Comparison of ENCODE assay signal across 1 cellular context in the genomic region with DNA sequence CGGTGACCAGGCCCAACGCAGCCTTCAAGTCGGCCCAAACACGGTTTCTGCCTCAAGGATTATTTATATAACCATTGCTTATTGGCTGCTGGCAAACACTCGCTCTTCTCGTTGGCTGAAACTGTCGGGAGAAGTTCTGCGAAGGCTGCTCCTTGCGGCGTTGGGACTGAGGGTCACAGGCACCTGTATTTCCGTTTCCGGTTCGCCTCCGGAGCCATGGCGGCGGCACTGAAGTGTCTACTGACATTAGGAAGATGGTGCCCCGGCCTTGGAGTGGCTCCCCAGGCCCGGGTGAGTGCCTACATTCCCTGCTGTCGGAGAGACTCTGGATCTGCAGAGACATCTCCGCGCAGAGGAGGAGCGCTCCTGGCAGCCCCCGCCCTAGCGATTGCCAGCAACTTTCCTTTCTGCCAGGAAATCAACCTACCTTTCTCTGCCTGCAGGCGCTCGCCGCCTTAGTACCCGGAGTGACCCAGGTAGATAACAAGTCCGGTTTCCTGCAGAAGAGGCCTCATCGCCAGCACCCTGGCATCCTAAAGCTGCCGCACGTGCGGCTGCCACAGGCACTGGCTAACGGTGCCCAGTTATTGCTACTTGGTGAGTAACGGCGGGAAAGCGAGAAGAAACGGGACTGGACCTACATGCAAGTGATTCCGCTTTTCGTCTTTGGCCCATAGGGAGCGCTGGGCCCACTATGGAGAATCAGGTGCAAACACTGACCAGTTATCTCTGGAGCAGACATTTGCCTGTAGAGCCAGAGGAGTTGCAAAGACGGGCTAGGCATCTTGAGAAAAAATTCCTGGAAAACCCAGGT.
A peak's percentile ranks its signal among the peaks of the same experiment; 100 is the strongest.
TF ChIP-seq lines count a peak whose summit lies in the region.

A gene with protein sequence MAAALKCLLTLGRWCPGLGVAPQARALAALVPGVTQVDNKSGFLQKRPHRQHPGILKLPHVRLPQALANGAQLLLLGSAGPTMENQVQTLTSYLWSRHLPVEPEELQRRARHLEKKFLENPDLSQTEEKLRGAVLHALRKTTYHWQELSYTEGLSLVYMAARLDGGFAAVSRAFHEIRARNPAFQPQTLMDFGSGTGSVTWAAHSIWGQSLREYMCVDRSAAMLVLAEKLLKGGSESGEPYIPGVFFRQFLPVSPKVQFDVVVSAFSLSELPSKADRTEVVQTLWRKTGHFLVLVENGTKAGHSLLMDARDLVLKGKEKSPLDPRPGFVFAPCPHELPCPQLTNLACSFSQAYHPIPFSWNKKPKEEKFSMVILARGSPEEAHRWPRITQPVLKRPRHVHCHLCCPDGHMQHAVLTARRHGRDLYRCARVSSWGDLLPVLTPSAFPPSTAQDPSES (plus strand): TSS at position 194 of the 814 bp plus-strand sequence. CDS start 23 bp downstream, at position 217.

TF ChIP-seq in HepG2, 621 proteins besides CTCF, POLR2A, EP300 and RAD21 (continued from another document and continues in another):
- TF ChIP-seq, protein P1, sequence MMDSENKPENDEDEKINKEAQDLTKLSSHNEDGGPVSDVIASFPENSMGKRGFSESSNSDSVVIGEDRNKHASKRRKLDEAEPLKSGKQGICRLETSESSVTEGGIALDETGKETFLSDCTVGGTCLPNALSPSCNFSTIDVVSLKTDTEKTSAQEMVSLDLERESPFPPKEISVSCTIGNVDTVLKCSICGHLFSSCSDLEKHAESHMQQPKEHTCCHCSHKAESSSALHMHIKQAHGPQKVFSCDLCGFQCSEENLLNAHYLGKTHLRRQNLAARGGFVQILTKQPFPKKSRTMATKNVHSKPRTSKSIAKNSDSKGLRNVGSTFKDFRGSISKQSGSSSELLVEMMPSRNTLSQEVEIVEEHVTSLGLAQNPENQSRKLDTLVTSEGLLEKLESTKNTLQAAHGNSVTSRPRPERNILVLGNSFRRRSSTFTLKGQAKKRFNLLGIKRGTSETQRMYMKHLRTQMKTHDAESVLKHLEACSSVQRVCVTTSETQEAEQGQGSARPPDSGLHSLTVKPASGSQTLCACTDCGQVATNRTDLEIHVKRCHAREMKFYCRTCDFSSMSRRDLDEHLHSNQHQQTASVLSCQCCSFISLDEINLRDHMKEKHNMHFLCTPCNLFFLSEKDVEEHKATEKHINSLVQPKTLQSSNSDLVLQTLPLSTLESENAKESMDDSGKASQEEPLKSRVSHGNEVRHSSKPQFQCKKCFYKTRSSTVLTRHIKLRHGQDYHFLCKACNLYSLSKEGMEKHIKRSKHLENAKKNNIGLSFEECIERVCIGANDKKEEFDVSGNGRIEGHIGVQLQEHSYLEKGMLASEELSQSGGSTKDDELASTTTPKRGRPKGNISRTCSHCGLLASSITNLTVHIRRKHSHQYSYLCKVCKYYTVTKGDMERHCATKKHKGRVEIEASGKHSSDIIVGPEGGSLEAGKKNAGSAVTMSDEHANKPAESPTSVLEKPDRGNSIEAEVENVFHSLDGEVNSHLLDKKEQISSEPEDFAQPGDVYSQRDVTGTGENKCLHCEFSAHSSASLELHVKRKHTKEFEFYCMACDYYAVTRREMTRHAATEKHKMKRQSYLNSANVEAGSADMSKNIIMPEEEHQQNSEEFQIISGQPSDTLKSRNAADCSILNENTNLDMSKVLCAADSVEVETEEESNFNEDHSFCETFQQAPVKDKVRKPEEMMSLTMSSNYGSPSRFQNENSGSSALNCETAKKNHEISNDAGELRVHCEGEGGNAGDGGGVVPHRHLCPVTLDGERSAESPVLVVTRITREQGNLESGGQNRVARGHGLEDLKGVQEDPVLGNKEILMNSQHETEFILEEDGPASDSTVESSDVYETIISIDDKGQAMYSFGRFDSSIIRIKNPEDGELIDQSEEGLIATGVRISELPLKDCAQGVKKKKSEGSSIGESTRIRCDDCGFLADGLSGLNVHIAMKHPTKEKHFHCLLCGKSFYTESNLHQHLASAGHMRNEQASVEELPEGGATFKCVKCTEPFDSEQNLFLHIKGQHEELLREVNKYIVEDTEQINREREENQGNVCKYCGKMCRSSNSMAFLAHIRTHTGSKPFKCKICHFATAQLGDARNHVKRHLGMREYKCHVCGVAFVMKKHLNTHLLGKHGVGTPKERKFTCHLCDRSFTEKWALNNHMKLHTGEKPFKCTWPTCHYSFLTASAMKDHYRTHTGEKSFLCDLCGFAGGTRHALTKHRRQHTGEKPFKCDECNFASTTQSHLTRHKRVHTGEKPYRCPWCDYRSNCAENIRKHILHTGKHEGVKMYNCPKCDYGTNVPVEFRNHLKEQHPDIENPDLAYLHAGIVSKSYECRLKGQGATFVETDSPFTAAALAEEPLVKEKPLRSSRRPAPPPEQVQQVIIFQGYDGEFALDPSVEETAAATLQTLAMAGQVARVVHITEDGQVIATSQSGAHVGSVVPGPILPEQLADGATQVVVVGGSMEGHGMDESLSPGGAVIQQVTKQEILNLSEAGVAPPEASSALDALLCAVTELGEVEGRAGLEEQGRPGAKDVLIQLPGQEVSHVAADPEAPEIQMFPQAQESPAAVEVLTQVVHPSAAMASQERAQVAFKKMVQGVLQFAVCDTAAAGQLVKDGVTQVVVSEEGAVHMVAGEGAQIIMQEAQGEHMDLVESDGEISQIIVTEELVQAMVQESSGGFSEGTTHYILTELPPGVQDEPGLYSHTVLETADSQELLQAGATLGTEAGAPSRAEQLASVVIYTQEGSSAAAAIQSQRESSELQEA (CRISPR knock-in tag; IDR thresholded peaks at IDR 0.05; ENCODE audit: not compliant biosample characterization): peak; percentile 75
- TF ChIP-seq ZNF510 (CRISPR knock-in tag; IDR thresholded peaks at IDR 0.05; ENCODE audit: low read depth) (0 out of 2 replicates have a peak, but pooled peaks have one; percentile 46), ZIK1 (CRISPR knock-in tag; IDR thresholded peaks at IDR 0.05; ENCODE audit: borderline replicate concordance, low read depth) (no peak), SMAD3 (CRISPR knock-in tag; IDR thresholded peaks at IDR 0.05) (no peak), PAWR (CRISPR knock-in tag; IDR thresholded peaks at IDR 0.05; ENCODE audit: borderline replicate concordance) (no peak), ZNF431 (CRISPR knock-in tag; IDR thresholded peaks at IDR 0.05; ENCODE audit: borderline replicate concordance, low read depth) (no peak), ZNF570 (CRISPR knock-in tag; IDR thresholded peaks at IDR 0.05; ENCODE audit: borderline replicate concordance) (no peak), TCF12 (IDR thresholded peaks at IDR 0.05) (no peak), TCF12 (CRISPR knock-in tag; IDR thresholded peaks at IDR 0.05) (no peak), ZNF558 (CRISPR knock-in tag; IDR thresholded peaks at IDR 0.05; ENCODE audit: borderline replicate concordance) (no peak), HNRNPK (IDR thresholded peaks at IDR 0.05; ENCODE audit: low read depth, low read length, poor library complexity, severe bottlenecking) (no peak), ZNF354B (CRISPR knock-in tag; IDR thresholded peaks at IDR 0.05) (no peak), FOXK1 (CRISPR knock-in tag; IDR thresholded peaks at IDR 0.05; ENCODE audit: borderline replicate concordance, low read depth) (peak; percentile 73; the same call in 1 of the 2 replicates), ZNF7 (CRISPR knock-in tag; IDR thresholded peaks at IDR 0.05) (no peak), ZNF317 (CRISPR knock-in tag; IDR thresholded peaks at IDR 0.05) (no peak), MIER2 (CRISPR knock-in tag; IDR thresholded peaks at IDR 0.05) (0 out of 2 replicates have a peak, but pooled peaks have one; percentile 2), SIN3A (IDR thresholded peaks at IDR 0.05; ENCODE audit: borderline replicate concordance, low read depth, low read length) (peak; percentile 71; the same call in 1 of the 2 replicates), MIXL1 (CRISPR knock-in tag; IDR thresholded peaks at IDR 0.05) (no peak), ZNF572 (CRISPR knock-in tag; IDR thresholded peaks at IDR 0.05) (0 out of 2 replicates have a peak, but pooled peaks have one; percentile 72), TBX2 (CRISPR knock-in tag; IDR thresholded peaks at IDR 0.05; ENCODE audit: borderline replicate concordance) (peak; percentile 63)
- TF ChIP-seq, protein P2, sequence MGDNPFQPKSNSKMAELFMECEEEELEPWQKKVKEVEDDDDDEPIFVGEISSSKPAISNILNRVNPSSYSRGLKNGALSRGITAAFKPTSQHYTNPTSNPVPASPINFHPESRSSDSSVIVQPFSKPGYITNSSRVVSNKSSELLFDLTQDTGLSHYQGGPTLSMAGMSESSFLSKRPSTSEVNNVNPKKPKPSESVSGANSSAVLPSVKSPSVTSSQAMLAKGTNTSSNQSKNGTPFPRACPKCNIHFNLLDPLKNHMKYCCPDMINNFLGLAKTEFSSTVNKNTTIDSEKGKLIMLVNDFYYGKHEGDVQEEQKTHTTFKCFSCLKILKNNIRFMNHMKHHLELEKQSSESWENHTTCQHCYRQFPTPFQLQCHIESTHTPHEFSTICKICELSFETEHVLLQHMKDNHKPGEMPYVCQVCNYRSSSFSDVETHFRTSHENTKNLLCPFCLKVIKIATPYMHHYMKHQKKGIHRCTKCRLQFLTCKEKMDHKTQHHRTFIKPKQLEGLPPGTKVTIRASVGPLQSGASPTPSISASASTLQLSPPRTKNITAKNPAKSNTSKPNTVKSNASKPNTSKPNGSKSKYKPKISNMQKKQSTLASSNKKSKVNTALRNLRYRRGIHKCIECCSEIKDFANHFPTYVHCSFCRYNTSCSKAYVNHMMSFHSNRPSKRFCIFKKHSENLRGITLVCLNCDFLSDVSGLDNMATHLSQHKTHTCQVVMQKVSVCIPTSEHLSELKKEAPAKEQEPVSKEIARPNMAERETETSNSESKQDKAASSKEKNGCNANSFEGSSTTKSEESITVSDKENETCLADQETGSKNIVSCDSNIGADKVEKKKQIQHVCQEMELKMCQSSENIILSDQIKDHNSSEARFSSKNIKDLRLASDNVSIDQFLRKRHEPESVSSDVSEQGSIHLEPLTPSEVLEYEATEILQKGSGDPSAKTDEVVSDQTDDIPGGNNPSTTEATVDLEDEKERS (CRISPR knock-in tag; IDR thresholded peaks at IDR 0.05): peak; percentile 58; the same call in 1 of the 2 replicates
- TF ChIP-seq, protein P3, sequence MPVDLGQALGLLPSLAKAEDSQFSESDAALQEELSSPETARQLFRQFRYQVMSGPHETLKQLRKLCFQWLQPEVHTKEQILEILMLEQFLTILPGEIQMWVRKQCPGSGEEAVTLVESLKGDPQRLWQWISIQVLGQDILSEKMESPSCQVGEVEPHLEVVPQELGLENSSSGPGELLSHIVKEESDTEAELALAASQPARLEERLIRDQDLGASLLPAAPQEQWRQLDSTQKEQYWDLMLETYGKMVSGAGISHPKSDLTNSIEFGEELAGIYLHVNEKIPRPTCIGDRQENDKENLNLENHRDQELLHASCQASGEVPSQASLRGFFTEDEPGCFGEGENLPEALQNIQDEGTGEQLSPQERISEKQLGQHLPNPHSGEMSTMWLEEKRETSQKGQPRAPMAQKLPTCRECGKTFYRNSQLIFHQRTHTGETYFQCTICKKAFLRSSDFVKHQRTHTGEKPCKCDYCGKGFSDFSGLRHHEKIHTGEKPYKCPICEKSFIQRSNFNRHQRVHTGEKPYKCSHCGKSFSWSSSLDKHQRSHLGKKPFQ (CRISPR knock-in tag; IDR thresholded peaks at IDR 0.05; ENCODE audit: insufficient replicate concordance): peak; percentile 63
- TF ChIP-seq, protein P4, sequence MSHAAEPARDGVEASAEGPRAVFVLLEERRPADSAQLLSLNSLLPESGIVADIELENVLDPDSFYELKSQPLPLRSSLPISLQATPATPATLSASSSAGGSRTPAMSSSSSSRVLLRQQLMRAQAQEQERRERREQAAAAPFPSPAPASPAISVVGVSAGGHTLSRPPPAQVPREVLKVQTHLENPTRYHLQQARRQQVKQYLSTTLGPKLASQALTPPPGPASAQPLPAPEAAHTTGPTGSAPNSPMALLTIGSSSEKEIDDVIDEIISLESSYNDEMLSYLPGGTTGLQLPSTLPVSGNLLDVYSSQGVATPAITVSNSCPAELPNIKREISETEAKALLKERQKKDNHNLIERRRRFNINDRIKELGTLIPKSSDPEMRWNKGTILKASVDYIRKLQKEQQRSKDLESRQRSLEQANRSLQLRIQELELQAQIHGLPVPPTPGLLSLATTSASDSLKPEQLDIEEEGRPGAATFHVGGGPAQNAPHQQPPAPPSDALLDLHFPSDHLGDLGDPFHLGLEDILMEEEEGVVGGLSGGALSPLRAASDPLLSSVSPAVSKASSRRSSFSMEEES (CRISPR knock-in tag; IDR thresholded peaks at IDR 0.05): peak; percentile 14; the same call in 1 of the 2 replicates
- TF ChIP-seq, protein P5, sequence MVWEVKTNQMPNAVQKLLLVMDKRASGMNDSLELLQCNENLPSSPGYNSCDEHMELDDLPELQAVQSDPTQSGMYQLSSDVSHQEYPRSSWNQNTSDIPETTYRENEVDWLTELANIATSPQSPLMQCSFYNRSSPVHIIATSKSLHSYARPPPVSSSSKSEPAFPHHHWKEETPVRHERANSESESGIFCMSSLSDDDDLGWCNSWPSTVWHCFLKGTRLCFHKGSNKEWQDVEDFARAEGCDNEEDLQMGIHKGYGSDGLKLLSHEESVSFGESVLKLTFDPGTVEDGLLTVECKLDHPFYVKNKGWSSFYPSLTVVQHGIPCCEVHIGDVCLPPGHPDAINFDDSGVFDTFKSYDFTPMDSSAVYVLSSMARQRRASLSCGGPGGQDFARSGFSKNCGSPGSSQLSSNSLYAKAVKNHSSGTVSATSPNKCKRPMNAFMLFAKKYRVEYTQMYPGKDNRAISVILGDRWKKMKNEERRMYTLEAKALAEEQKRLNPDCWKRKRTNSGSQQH (CRISPR knock-in tag; IDR thresholded peaks at IDR 0.05; ENCODE audit: low read depth): peak; percentile 78; the same call in 1 of the 2 replicates
- TF ChIP-seq, protein P6, sequence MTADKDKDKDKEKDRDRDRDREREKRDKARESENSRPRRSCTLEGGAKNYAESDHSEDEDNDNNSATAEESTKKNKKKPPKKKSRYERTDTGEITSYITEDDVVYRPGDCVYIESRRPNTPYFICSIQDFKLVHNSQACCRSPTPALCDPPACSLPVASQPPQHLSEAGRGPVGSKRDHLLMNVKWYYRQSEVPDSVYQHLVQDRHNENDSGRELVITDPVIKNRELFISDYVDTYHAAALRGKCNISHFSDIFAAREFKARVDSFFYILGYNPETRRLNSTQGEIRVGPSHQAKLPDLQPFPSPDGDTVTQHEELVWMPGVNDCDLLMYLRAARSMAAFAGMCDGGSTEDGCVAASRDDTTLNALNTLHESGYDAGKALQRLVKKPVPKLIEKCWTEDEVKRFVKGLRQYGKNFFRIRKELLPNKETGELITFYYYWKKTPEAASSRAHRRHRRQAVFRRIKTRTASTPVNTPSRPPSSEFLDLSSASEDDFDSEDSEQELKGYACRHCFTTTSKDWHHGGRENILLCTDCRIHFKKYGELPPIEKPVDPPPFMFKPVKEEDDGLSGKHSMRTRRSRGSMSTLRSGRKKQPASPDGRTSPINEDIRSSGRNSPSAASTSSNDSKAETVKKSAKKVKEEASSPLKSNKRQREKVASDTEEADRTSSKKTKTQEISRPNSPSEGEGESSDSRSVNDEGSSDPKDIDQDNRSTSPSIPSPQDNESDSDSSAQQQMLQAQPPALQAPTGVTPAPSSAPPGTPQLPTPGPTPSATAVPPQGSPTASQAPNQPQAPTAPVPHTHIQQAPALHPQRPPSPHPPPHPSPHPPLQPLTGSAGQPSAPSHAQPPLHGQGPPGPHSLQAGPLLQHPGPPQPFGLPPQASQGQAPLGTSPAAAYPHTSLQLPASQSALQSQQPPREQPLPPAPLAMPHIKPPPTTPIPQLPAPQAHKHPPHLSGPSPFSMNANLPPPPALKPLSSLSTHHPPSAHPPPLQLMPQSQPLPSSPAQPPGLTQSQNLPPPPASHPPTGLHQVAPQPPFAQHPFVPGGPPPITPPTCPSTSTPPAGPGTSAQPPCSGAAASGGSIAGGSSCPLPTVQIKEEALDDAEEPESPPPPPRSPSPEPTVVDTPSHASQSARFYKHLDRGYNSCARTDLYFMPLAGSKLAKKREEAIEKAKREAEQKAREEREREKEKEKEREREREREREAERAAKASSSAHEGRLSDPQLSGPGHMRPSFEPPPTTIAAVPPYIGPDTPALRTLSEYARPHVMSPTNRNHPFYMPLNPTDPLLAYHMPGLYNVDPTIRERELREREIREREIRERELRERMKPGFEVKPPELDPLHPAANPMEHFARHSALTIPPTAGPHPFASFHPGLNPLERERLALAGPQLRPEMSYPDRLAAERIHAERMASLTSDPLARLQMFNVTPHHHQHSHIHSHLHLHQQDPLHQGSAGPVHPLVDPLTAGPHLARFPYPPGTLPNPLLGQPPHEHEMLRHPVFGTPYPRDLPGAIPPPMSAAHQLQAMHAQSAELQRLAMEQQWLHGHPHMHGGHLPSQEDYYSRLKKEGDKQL (CRISPR knock-in tag; IDR thresholded peaks at IDR 0.05; ENCODE audit: low read depth): no peak
